19 cellular contexts compared by ENCODE assay signal in the genomic region with DNA sequence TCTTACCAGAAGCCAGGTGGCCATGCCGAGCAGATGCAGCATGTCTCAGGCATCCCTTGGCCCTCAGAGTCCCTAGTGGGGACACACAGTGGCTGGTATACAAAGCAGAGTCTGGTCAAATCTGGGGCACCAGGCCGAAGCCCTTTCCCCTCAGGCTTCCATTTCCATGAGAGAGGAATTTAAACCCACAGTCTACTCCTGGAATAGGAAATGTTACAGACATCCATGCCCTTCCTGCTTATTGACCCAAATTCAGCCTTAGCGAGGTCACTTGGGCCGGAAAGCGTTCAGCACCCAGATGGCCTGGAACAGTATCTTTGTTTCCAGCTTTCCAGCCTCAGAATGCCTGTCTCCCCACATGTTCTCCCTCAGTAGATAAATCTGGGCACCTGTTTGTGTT.
"Had no signal": no experiment of that assay in that cellular context is flagged by ENCODE, and none has a peak within 500 bp of the region (broad histone marks: within the 10 kb centered on the region; RNA-seq: fewer than 3 reads in every experiment).

No MANE protein-coding gene starts in this region.

- H3K27ac ChIP-seq: lower lobe of right lung, neutrophil, psoas muscle, sigmoid colon, skin epidermis, upper lobe of left lung, uterus had no signal

- ATAC-seq: lower lobe of right lung; naive thymus-derived CD8-positive, alpha-beta T cell; psoas muscle had no signal

- DNase-seq: central memory CD4-positive, alpha-beta T cell; cortex of kidney; dorsolateral prefrontal cortex; effector CD8-positive, alpha-beta T cell; foreskin melanocyte; head of caudate nucleus; hypothalamus; kidney; lower lobe of right lung; mesenchymal stem cell; naive thymus-derived CD8-positive, alpha-beta T cell; psoas muscle; sigmoid colon; stimulated activated CD4-positive, alpha-beta T cell treated with anti-CD3 and anti-CD28 coated beads, Interleukin-2, amount 100 ng/mL, for 24 hours; stimulated activated naive CD4-positive, alpha-beta T cell treated with Interleukin-2 at 50 U/mL for 16 hours; upper lobe of left lung; uterus had no signal

- H3K9me3 ChIP-seq: lower lobe of right lung, neutrophil, psoas muscle, sigmoid colon, upper lobe of left lung, uterus had no signal

- H3K36me3 ChIP-seq: lower lobe of right lung, neutrophil, sigmoid colon, upper lobe of left lung, uterus had no signal

- H3K4me3 ChIP-seq: dorsolateral prefrontal cortex, lower lobe of right lung, psoas muscle, sigmoid colon, skin epidermis, upper lobe of left lung, uterus had no signal

- H3K4me1 ChIP-seq: uterus had no signal

- H3K27me3 ChIP-seq: dorsolateral prefrontal cortex, neutrophil, sigmoid colon, upper lobe of left lung, uterus had no signal
